Comparison of ENCODE assay signal across 14 cellular contexts in the genomic region with DNA sequence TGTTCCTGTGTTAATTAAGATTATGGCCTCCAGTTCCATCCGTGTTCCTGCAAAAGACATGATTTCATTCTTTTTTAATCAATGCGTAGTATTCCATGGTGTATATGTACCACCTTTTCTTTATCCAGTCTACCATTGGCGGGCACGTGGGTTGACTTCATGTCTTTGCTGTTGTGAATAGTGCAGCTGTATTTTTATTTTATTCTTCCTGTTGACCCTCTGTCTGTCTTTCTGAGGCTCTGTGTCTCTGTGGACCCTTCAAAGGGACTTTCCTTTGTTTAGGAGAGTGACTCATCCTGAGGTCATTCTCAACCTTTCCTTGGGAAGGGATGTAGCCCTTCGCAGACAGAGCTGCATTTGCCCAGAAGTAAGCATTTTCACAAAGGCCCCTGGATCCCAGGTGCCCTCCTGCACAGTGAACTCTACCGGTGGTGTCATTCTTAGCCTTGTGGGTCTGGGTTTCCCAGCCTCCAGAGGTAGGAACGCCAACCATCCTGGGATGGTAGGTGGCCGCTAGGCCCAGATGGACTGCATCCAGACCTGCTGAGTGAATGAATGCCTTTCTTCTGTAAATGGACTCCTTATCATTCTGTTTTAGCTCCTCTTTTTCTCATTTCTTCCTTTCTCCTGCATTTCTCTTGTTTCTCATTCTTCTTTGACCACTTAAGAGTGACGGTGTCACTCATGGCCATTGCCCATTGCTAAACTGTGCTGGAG. TPM values are rescaled to one million over a fixed set of nuclear protein-coding genes. Genes with fewer than 3 reads are reported as not detected.
A peak's percentile ranks its signal among the peaks of the same experiment; 100 is the strongest.
DNase-seq lines count a peak whose midpoint lies in the region; ATAC-seq and TF ChIP-seq lines count a peak whose summit lies in the region.
"Had no signal": no experiment of that assay in that cellular context is flagged by ENCODE, and none has a peak within 500 bp of the region (broad histone marks: within the 10 kb centered on the region; RNA-seq: fewer than 3 reads in every experiment).

No MANE protein-coding gene starts in this region.

- no peak overlapping the region for H3K27ac ChIP-seq in BLaER1 treated with 17β-estradiol and CSF1 and Interleukin-3, amounts not matched to agents 10 nM and 100 nM
- H3K27ac ChIP-seq in mesodermal cell (ENCODE audit: low read depth, low read length, severe bottlenecking) = peak overlapping the region; percentile 85
- H3K27ac ChIP-seq: BLaER1 had no signal

- WGBS in mesodermal cell (ENCODE audit: insufficient coverage in 2 of 2), 2 experiments = 61 to 64% methylated on average over 4 to 7 of the region's 9 CpGs

- no peak overlapping the region for H3K27ac Mint-ChIP-seq in activated naive CD8-positive, alpha-beta T cell treated with anti-CD3 and anti-CD28 coated beads, Interleukin-2, amount 50 U/mL, for 24 hours
- no peak overlapping the region for H3K27ac Mint-ChIP-seq in activated CD8-positive, alpha-beta memory T cell treated with anti-CD3 and anti-CD28 coated beads, Interleukin-2, amount 10 ng/mL, durations not matched to agents 7 days and 5 days
- H3K27ac Mint-ChIP-seq: activated CD4-positive, alpha-beta memory T cell treated with anti-CD3 and anti-CD28 coated beads for 36 hours had no signal

- peak; percentile 55 for DNase-seq in MG63
- peak; percentile 72 for DNase-seq in choroid plexus epithelial cell (ENCODE audit: low read depth)
- no peak for DNase-seq in activated naive CD8-positive, alpha-beta T cell treated with anti-CD3 and anti-CD28 coated beads, Interleukin-2, amount 50 U/mL, for 24 hours
- DNase-seq in activated CD8-positive, alpha-beta memory T cell treated with anti-CD3 and anti-CD28 coated beads, Interleukin-2, amount 10 ng/mL, durations not matched to agents 7 days and 5 days = no peak
- no peak for DNase-seq in C1 segment of cervical spinal cord (lab: John Stamatoyannopoulos, UW)
- DNase-seq: activated CD4-positive, alpha-beta memory T cell treated with anti-CD3 and anti-CD28 coated beads for 36 hours; esophagus squamous epithelium; midbrain; NCI-H2081; stimulated activated naive CD4-positive, alpha-beta T cell had no signal

- ATAC-seq in HG03457 (IDR thresholded peaks at IDR 0.05; ENCODE audit: unreplicated experiment) = no peak
- no peak for ATAC-seq in activated naive CD8-positive, alpha-beta T cell treated with anti-CD3 and anti-CD28 coated beads, Interleukin-2, amount 50 U/mL, for 24 hours
- no peak for ATAC-seq in activated CD8-positive, alpha-beta memory T cell treated with anti-CD3 and anti-CD28 coated beads, Interleukin-2, amount 10 ng/mL, durations not matched to agents 7 days and 5 days

- H4K20me1 ChIP-seq in BLaER1 treated with 17β-estradiol and CSF1 and Interleukin-3, amounts not matched to agents 10 nM and 100 nM = peaks cover 33 to 99% (median 81%) of the 10 kb centered on the region in 11 experiments; a peak in 20 of 22 replicates

- no peak overlapping the region for H3K4me3 Mint-ChIP-seq in activated naive CD8-positive, alpha-beta T cell treated with anti-CD3 and anti-CD28 coated beads, Interleukin-2, amount 50 U/mL, for 24 hours
- H3K4me3 Mint-ChIP-seq in activated CD8-positive, alpha-beta memory T cell treated with anti-CD3 and anti-CD28 coated beads, Interleukin-2, amount 10 ng/mL, durations not matched to agents 7 days and 5 days = no peak overlapping the region
- H3K4me3 Mint-ChIP-seq: activated CD4-positive, alpha-beta memory T cell treated with anti-CD3 and anti-CD28 coated beads for 36 hours had no signal

- H3K9ac ChIP-seq in BLaER1 treated with 17β-estradiol and CSF1 and Interleukin-3, amounts not matched to agents 10 nM and 100 nM = no peak overlapping the region
- H3K9ac ChIP-seq: BLaER1 had no signal

- H3K36me3 ChIP-seq in BLaER1 treated with 17β-estradiol and CSF1 and Interleukin-3, amounts not matched to agents 10 nM and 100 nM = peaks cover 0 to 50% (median 30%) of the 10 kb centered on the region in 11 experiments; a peak in 19 of 22 replicates
- H3K36me3 ChIP-seq in MG63 = peaks cover 73% of the 10 kb centered on the region
- peaks cover 32% of the 10 kb centered on the region for H3K36me3 ChIP-seq in mesodermal cell (ENCODE audit: control insufficient read depth, insufficient read depth, low read length)
- H3K36me3 ChIP-seq: esophagus squamous epithelium had no signal

- peaks cover 8% of the 10 kb centered on the region for H3K9me3 Mint-ChIP-seq in activated naive CD8-positive, alpha-beta T cell treated with anti-CD3 and anti-CD28 coated beads, Interleukin-2, amount 50 U/mL, for 24 hours
- peaks cover 2% of the 10 kb centered on the region for H3K9me3 Mint-ChIP-seq in activated CD8-positive, alpha-beta memory T cell treated with anti-CD3 and anti-CD28 coated beads, Interleukin-2, amount 10 ng/mL, durations not matched to agents 7 days and 5 days (ENCODE audit: low read depth)

- H3K9me3 ChIP-seq in BLaER1 treated with 17β-estradiol and CSF1 and Interleukin-3, amounts not matched to agents 10 nM and 100 nM (replicated peaks in 1 of 11) = peaks cover 20 to 53% (median 46%) of the 10 kb centered on the region in 11 experiments
- peaks cover 15% of the 10 kb centered on the region for H3K9me3 ChIP-seq in MG63
- H3K9me3 ChIP-seq in mesodermal cell (ENCODE audit: control insufficient read depth, low read length) = peaks cover 18% of the 10 kb centered on the region

- peak overlapping the region in 6 of 11 experiments; percentile 1 to 90 (median 37); a peak in 11 of 22 replicates for H3K4me2 ChIP-seq in BLaER1 treated with 17β-estradiol and CSF1 and Interleukin-3, amounts not matched to agents 10 nM and 100 nM
- H3K4me2 ChIP-seq: BLaER1 had no signal

- peaks cover 42 to 63% (median 51%) of the 10 kb centered on the region in 10 experiments for H3K4me1 ChIP-seq in BLaER1 treated with 17β-estradiol and CSF1 and Interleukin-3, amounts not matched to agents 10 nM and 100 nM
- peaks cover 44% of the 10 kb centered on the region for H3K4me1 ChIP-seq in mesodermal cell (ENCODE audit: control insufficient read depth, insufficient read depth, low read length, poor library complexity, severe bottlenecking)

- TF ChIP-seq CTCF in choroid plexus epithelial cell (conservative IDR thresholded peaks at IDR 0.05; ENCODE audit: low read depth, low read length) = no peak

- H3K27me3 Mint-ChIP-seq in activated naive CD8-positive, alpha-beta T cell treated with anti-CD3 and anti-CD28 coated beads, Interleukin-2, amount 50 U/mL, for 24 hours = peaks cover 4% of the 10 kb centered on the region
- H3K27me3 Mint-ChIP-seq in activated CD8-positive, alpha-beta memory T cell treated with anti-CD3 and anti-CD28 coated beads, Interleukin-2, amount 10 ng/mL, durations not matched to agents 7 days and 5 days = peaks cover 5% of the 10 kb centered on the region

- H3K27me3 ChIP-seq in BLaER1 treated with 17β-estradiol and CSF1 and Interleukin-3, amounts not matched to agents 10 nM and 100 nM = no peaks in the 10 kb centered on the region
- H3K27me3 ChIP-seq in MG63 = no peaks in the 10 kb centered on the region
- H3K27me3 ChIP-seq: BLaER1, esophagus squamous epithelium had no signal

- H3K36me3 Mint-ChIP-seq in activated naive CD8-positive, alpha-beta T cell treated with anti-CD3 and anti-CD28 coated beads, Interleukin-2, amount 50 U/mL, for 24 hours (ENCODE audit: low read depth) = no peaks in the 10 kb centered on the region
- no peaks in the 10 kb centered on the region for H3K36me3 Mint-ChIP-seq in activated CD8-positive, alpha-beta memory T cell treated with anti-CD3 and anti-CD28 coated beads, Interleukin-2, amount 10 ng/mL, durations not matched to agents 7 days and 5 days
- H3K36me3 Mint-ChIP-seq: activated CD4-positive, alpha-beta memory T cell treated with anti-CD3 and anti-CD28 coated beads for 36 hours had no signal

- peaks cover 10% of the 10 kb centered on the region for H3K4me1 Mint-ChIP-seq in activated naive CD8-positive, alpha-beta T cell treated with anti-CD3 and anti-CD28 coated beads, Interleukin-2, amount 50 U/mL, for 24 hours
- no peaks in the 10 kb centered on the region for H3K4me1 Mint-ChIP-seq in activated CD8-positive, alpha-beta memory T cell treated with anti-CD3 and anti-CD28 coated beads, Interleukin-2, amount 10 ng/mL, durations not matched to agents 7 days and 5 days

- no peak overlapping the region for H3K4me3 ChIP-seq in BLaER1 treated with 17β-estradiol and CSF1 and Interleukin-3, amounts not matched to agents 10 nM and 100 nM
- H3K4me3 ChIP-seq in MG63 (no peak overlapping the region), choroid plexus epithelial cell (ENCODE audit: low read depth, low read length) (no peak overlapping the region), mesodermal cell (ENCODE audit: extremely low read depth, insufficient read depth, low read length, poor library complexity, severe bottlenecking) (no peak overlapping the region)
- H3K4me3 ChIP-seq: BLaER1, esophagus squamous epithelium had no signal

- CTCF ChIA-PET in activated CD8-positive, alpha-beta memory T cell treated with anti-CD3 and anti-CD28 coated beads, Interleukin-2, amount 10 ng/mL, durations not matched to agents 7 days and 5 days (lab: Charles Lee) = interaction anchor here (1.4 kb wide), 1 partner anchor 186 kb away, joined by 3 read pairs; no protein-coding TSS in a partner anchor

RNA-seq across cellular contexts. Expression of gene TRIO, which starts 22.4 kb away (rescaled TPM):
- 123 and 124 TPM in 2 replicates for total RNA-seq in MG63 (2014; rRNA removed; shearing (Covaris generic); ENCODE audit: low replicate concordance)
- polyA plus RNA-seq in mesodermal cell (2013, experiment 1 of 2) = 49.7 TPM
- 42.9 TPM for polyA plus RNA-seq in mesodermal cell (2013, experiment 2 of 2)
- total RNA-seq in activated CD8-positive, alpha-beta memory T cell treated with anti-CD3 and anti-CD28 coated beads, Interleukin-2, amount 10 ng/mL, durations not matched to agents 7 days and 5 days = 10 to 100 TPM in 1 of 2 experiments, 1 to 10 TPM in 1; 5.7 to 15.7 TPM

Comparison
In these comparisons a context has a peak if more than half of its experiments do, and no peak if none do; other contexts are left out.
1. DNase-seq: peak in MG63 (single experiment) and choroid plexus epithelial cell (single experiment); none in activated naive CD8-positive, alpha-beta T cell treated with anti-CD3 and anti-CD28 coated beads, Interleukin-2, amount 50 U/mL, for 24 hours (single experiment), activated CD8-positive, alpha-beta memory T cell treated with anti-CD3 and anti-CD28 coated beads, Interleukin-2, amount 10 ng/mL, durations not matched to agents 7 days and 5 days (single experiment) and C1 segment of cervical spinal cord (0 of 14).